In the genomic region with DNA sequence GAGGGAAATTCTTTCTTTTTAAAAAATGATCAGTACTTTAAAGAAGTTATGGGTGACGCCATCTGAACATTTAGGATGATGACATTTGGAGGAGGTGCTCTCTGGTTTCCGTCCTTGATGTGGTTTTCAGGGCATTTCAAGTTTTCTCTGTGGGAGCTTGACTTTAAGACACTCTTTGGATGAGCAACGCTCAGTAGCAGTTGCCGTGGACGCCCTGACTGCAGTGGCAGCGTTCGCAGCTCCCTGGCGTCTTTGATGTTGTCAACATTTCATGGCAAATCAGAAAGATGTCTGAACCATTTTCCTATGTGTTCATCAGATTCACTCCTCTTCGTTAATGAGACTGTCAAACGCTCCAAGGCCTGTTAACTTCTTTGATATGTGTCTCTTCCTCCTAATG, we compare ENCODE assay signal across 15 cellular contexts.
DNase-seq lines count a peak whose midpoint lies in the region; ATAC-seq, FAIRE-seq and TF ChIP-seq lines count a peak whose summit lies in the region.
"Had no signal": no experiment of that assay in that cellular context is flagged by ENCODE, and none has a peak within 500 bp of the region (broad histone marks: within the 10 kb centered on the region; RNA-seq: fewer than 3 reads in every experiment).

No MANE protein-coding gene starts in this region.

- H3K36me3 ChIP-seq in small intestine (ENCODE audit: control insufficient read depth in 2 of 2, insufficient read depth in 2 of 2, low read length in 2 of 2): no peaks in the 10 kb centered on the region
- no peaks in the 10 kb centered on the region for H3K36me3 ChIP-seq in H7 (replicated peaks; ENCODE audit: control insufficient read depth, insufficient read depth, low read length)
- H3K36me3 ChIP-seq: gastrocnemius medialis had no signal

- 73 to 83% (median 80%) methylated on average over 10 of the region's 10 CpGs for WGBS in small intestine, 3 donors

- H3K36me3 Mint-ChIP-seq in activated T-helper 1 cell treated with anti-CD3 and anti-CD28 coated beads, Interleukin-12 subunit alpha, Interleukin-12 subunit beta, Interleukin-2, Interleukin-4 antibody, amounts not matched to agents 30 ng/mL and 10 ng/mL and 1 ng/mL, durations not matched to agents 14 hours and 24 hours and 36 hours (ENCODE audit: low read depth): no peaks in the 10 kb centered on the region
- H3K36me3 Mint-ChIP-seq in stimulated activated effector memory CD8-positive, alpha-beta T cell treated with anti-CD3 and anti-CD28 coated beads, Interleukin-12 subunit alpha, Interleukin-12 subunit beta, amount 100 ng/mL, for 72 hours: no peaks in the 10 kb centered on the region

- H3K9me3 Mint-ChIP-seq in activated T-helper 1 cell treated with anti-CD3 and anti-CD28 coated beads, Interleukin-12 subunit alpha, Interleukin-12 subunit beta, Interleukin-2, Interleukin-4 antibody, amounts not matched to agents 30 ng/mL and 10 ng/mL and 1 ng/mL, durations not matched to agents 14 hours and 24 hours and 36 hours: peaks cover 25% of the 10 kb centered on the region
- no peaks in the 10 kb centered on the region for H3K9me3 Mint-ChIP-seq in stimulated activated effector memory CD8-positive, alpha-beta T cell treated with anti-CD3 and anti-CD28 coated beads, Interleukin-12 subunit alpha, Interleukin-12 subunit beta, amount 100 ng/mL, for 72 hours

- no peaks in the 10 kb centered on the region for H3K27me3 ChIP-seq in small intestine (ENCODE audit: control insufficient read depth in 2 of 2, insufficient read depth in 2 of 2, low read length in 2 of 2)
- no peaks in the 10 kb centered on the region for H3K27me3 ChIP-seq in H7 (ENCODE audit: control insufficient read depth, insufficient read depth, low read length)
- H3K27me3 ChIP-seq: gastrocnemius medialis had no signal

- no peak overlapping the region for H3K4me3 Mint-ChIP-seq in activated T-helper 1 cell treated with anti-CD3 and anti-CD28 coated beads, Interleukin-12 subunit alpha, Interleukin-12 subunit beta, Interleukin-2, Interleukin-4 antibody, amounts not matched to agents 30 ng/mL and 10 ng/mL and 1 ng/mL, durations not matched to agents 14 hours and 24 hours and 36 hours
- H3K4me3 Mint-ChIP-seq in stimulated activated effector memory CD8-positive, alpha-beta T cell treated with anti-CD3 and anti-CD28 coated beads, Interleukin-12 subunit alpha, Interleukin-12 subunit beta, amount 100 ng/mL, for 72 hours: no peak overlapping the region

- DNase-seq in activated CD4-positive, CD25-positive, alpha-beta regulatory T cell (lab: John Stamatoyannopoulos, UW): no peak
- peak; percentile 5 for DNase-seq in activated T-helper 1 cell treated with anti-CD3 and anti-CD28 coated beads, Interleukin-12 subunit alpha, Interleukin-12 subunit beta, Interleukin-2, Interleukin-4 antibody, amounts not matched to agents 30 ng/mL and 10 ng/mL and 1 ng/mL, durations not matched to agents 14 hours and 24 hours and 36 hours (ENCODE audit: low spot score)
- peak; percentile 53 for DNase-seq in stimulated activated CD4-positive, alpha-beta T cell treated with anti-CD3 and anti-CD28 coated beads, Interleukin-12 subunit alpha, Interleukin-12 subunit beta, amount 100 ng/mL, for 4 hours
- DNase-seq in stimulated activated effector memory CD8-positive, alpha-beta T cell treated with anti-CD3 and anti-CD28 coated beads, Interleukin-12 subunit alpha, Interleukin-12 subunit beta, amount 100 ng/mL, for 72 hours (ENCODE audit: low spot score in 2 of 2): no peak
- DNase-seq in small intestine (no peak), H7 (no peak)
- DNase-seq: activated gamma-delta T cell, gastrocnemius medialis, NCI-H1048, NCI-H2171 treated with DMSO at 0.1 percent for 48 hours, SHP77 treated with DMSO at 0.1 percent for 48 hours had no signal

- H3K27me3 Mint-ChIP-seq in activated T-helper 1 cell treated with anti-CD3 and anti-CD28 coated beads, Interleukin-12 subunit alpha, Interleukin-12 subunit beta, Interleukin-2, Interleukin-4 antibody, amounts not matched to agents 30 ng/mL and 10 ng/mL and 1 ng/mL, durations not matched to agents 14 hours and 24 hours and 36 hours (ENCODE audit: insufficient read depth): no peaks in the 10 kb centered on the region

- H3K4me3 ChIP-seq in small intestine (ENCODE audit: low read depth in 1 of 2, low read length in 2 of 2): no peak overlapping the region
- H3K4me3 ChIP-seq in H7 (ENCODE audit: insufficient read depth, low read depth, low read length): no peak overlapping the region
- H3K4me3 ChIP-seq: gastrocnemius medialis had no signal

- peak; percentile 70 to 74 for ATAC-seq in activated CD4-positive, CD25-positive, alpha-beta regulatory T cell treated with anti-CD3 and anti-CD28 coated beads, Interleukin-2, amount 50 U/mL, for 24 hours
- ATAC-seq in stimulated activated effector memory CD8-positive, alpha-beta T cell treated with anti-CD3 and anti-CD28 coated beads, Interleukin-12 subunit alpha, Interleukin-12 subunit beta, amount 100 ng/mL, for 72 hours: peak; percentile 58
- ATAC-seq in SK-N-SH treated with all-trans-retinoic acid at 6 μM for 48 hours: no peak
- ATAC-seq: gastrocnemius medialis had no signal

- no peak overlapping the region for H3K27ac ChIP-seq in small intestine (ENCODE audit: low read depth in 1 of 2, low read length in 1 of 2)
- H3K27ac ChIP-seq: 22Rv1, gastrocnemius medialis had no signal

- no peak for FAIRE-seq in small intestine (lab: Jason Lieb, UNC)
- FAIRE-seq: TTC549 had no signal

- H3K27ac Mint-ChIP-seq in activated T-helper 1 cell treated with anti-CD3 and anti-CD28 coated beads, Interleukin-12 subunit alpha, Interleukin-12 subunit beta, Interleukin-2, Interleukin-4 antibody, amounts not matched to agents 30 ng/mL and 10 ng/mL and 1 ng/mL, durations not matched to agents 14 hours and 24 hours and 36 hours: no peak overlapping the region
- H3K27ac Mint-ChIP-seq in stimulated activated effector memory CD8-positive, alpha-beta T cell treated with anti-CD3 and anti-CD28 coated beads, Interleukin-12 subunit alpha, Interleukin-12 subunit beta, amount 100 ng/mL, for 72 hours: no peak overlapping the region

- H3K4me1 Mint-ChIP-seq in activated T-helper 1 cell treated with anti-CD3 and anti-CD28 coated beads, Interleukin-12 subunit alpha, Interleukin-12 subunit beta, Interleukin-2, Interleukin-4 antibody, amounts not matched to agents 30 ng/mL and 10 ng/mL and 1 ng/mL, durations not matched to agents 14 hours and 24 hours and 36 hours (ENCODE audit: low read depth): peaks cover 12% of the 10 kb centered on the region
- peaks cover 9% of the 10 kb centered on the region for H3K4me1 Mint-ChIP-seq in stimulated activated effector memory CD8-positive, alpha-beta T cell treated with anti-CD3 and anti-CD28 coated beads, Interleukin-12 subunit alpha, Interleukin-12 subunit beta, amount 100 ng/mL, for 72 hours

- H3K4me1 ChIP-seq in small intestine (ENCODE audit: control insufficient read depth in 2 of 2, insufficient read depth in 1 of 2, low read depth in 1 of 2, low read length in 1 of 2): no peaks in the 10 kb centered on the region
- H3K4me1 ChIP-seq: gastrocnemius medialis had no signal

- H3K9me3 ChIP-seq in small intestine (ENCODE audit: control insufficient read depth, low read depth): no peaks in the 10 kb centered on the region
- H3K9me3 ChIP-seq: gastrocnemius medialis had no signal

- intact Hi-C loops in activated T-helper 1 cell treated with anti-CD3 and anti-CD28 coated beads, Interleukin-12 subunit alpha, Interleukin-12 subunit beta, Interleukin-2, Interleukin-4 antibody, amounts not matched to agents 30 ng/mL and 10 ng/mL and 1 ng/mL, durations not matched to agents 14 hours and 24 hours and 36 hours (cut with micrococcal nuclease): loop anchor here (10.0 kb wide), 1 partner anchor 291 kb away; a partner anchor contains a TSS

TF ChIP-seq in SK-N-SH treated with all-trans-retinoic acid at 6 μM for 48 hours, 23 proteins besides CTCF, POLR2A, EP300 and RAD21:
- TF ChIP-seq ZNF70 (CRISPR knock-in tag; IDR thresholded peaks at IDR 0.05) (no peak), ZFP3 (CRISPR knock-in tag; IDR thresholded peaks at IDR 0.05) (no peak), ISL1 (CRISPR knock-in tag; IDR thresholded peaks at IDR 0.05) (no peak), PPARA (CRISPR knock-in tag; IDR thresholded peaks at IDR 0.05; ENCODE audit: borderline replicate concordance) (no peak)
- TF ChIP-seq, protein P1, sequence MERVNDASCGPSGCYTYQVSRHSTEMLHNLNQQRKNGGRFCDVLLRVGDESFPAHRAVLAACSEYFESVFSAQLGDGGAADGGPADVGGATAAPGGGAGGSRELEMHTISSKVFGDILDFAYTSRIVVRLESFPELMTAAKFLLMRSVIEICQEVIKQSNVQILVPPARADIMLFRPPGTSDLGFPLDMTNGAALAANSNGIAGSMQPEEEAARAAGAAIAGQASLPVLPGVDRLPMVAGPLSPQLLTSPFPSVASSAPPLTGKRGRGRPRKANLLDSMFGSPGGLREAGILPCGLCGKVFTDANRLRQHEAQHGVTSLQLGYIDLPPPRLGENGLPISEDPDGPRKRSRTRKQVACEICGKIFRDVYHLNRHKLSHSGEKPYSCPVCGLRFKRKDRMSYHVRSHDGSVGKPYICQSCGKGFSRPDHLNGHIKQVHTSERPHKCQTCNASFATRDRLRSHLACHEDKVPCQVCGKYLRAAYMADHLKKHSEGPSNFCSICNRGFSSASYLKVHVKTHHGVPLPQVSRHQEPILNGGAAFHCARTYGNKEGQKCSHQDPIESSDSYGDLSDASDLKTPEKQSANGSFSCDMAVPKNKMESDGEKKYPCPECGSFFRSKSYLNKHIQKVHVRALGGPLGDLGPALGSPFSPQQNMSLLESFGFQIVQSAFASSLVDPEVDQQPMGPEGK (CRISPR knock-in tag; IDR thresholded peaks at IDR 0.05; ENCODE audit: borderline replicate concordance): no peak

Comparison
In these comparisons a context has a peak if more than half of its experiments do, and no peak if none do; other contexts are left out.
1. DNase-seq: peak in activated T-helper 1 cell treated with anti-CD3 and anti-CD28 coated beads, Interleukin-12 subunit alpha, Interleukin-12 subunit beta, Interleukin-2, Interleukin-4 antibody, amounts not matched to agents 30 ng/mL and 10 ng/mL and 1 ng/mL, durations not matched to agents 14 hours and 24 hours and 36 hours (single experiment) and stimulated activated CD4-positive, alpha-beta T cell treated with anti-CD3 and anti-CD28 coated beads, Interleukin-12 subunit alpha, Interleukin-12 subunit beta, amount 100 ng/mL, for 4 hours (single experiment); none in activated CD4-positive, CD25-positive, alpha-beta regulatory T cell (0 of 4), stimulated activated effector memory CD8-positive, alpha-beta T cell treated with anti-CD3 and anti-CD28 coated beads, Interleukin-12 subunit alpha, Interleukin-12 subunit beta, amount 100 ng/mL, for 72 hours (0 of 2), small intestine (single experiment) and H7 (single experiment).